16 cellular contexts compared by ENCODE assay signal in genomic region chr5:84494453-84494852, GRCh38.
DNase-seq lines count a peak whose midpoint lies in the region; ATAC-seq and TF ChIP-seq lines count a peak whose summit lies in the region.
"Had no signal": no experiment of that assay in that cellular context is flagged by ENCODE, and none has a peak within 500 bp of the region (broad histone marks: within the 10 kb centered on the region; RNA-seq: fewer than 3 reads in every experiment).

No MANE protein-coding gene starts in this region.

- DNase-seq in GM23248 (peak; percentile 50), SJSA1 (ENCODE audit: low read depth in 1 of 2, low spot score in 2 of 2) (peak; percentile 47 to 79), fibroblast of lung (ENCODE audit: low read depth in 2 of 2) (peak; percentile 72 to 98), skeletal muscle cell (ENCODE audit: low read depth) (peak; percentile 36), tibial artery (no peak)
- DNase-seq: activated CD4-positive, alpha-beta T cell treated with anti-CD3 and anti-CD28 coated beads, Interleukin-2, amount 50 U/mL, for 4 hours; CD4-positive, alpha-beta memory T cell; left cardiac atrium; naive thymus-derived CD8-positive, alpha-beta T cell; NCI-H187; stimulated activated naive CD4-positive, alpha-beta T cell had no signal

- H3K9ac ChIP-seq in GM23248 (no peak overlapping the region), fibroblast of lung (ENCODE audit: insufficient read depth, low read length) (no peak overlapping the region)

- H3K27ac ChIP-seq in GM23248 (no peak overlapping the region), SJSA1 (peak overlapping the region; percentile 48), fibroblast of lung (ENCODE audit: insufficient read depth, low read length) (no peak overlapping the region), tibial artery (no peak overlapping the region)
- H3K27ac ChIP-seq: right atrium auricular region, RWPE1 had no signal

- in situ Hi-C loops in GM23248 (cut with MboI): no loop called here

- H3K9me2 ChIP-seq in GM23248 (ENCODE audit: insufficient read depth): no peaks in the 10 kb centered on the region

- H4K20me1 ChIP-seq in GM23248 (ENCODE audit: insufficient read depth) (no peaks in the 10 kb centered on the region), fibroblast of lung (ENCODE audit: control insufficient read depth, extremely low read depth, insufficient read depth, low read length) (no peaks in the 10 kb centered on the region)

- H3K4me1 ChIP-seq in GM23248 (ENCODE audit: insufficient read depth) (no peaks in the 10 kb centered on the region), SJSA1 (replicated peaks) (peaks cover 3% of the 10 kb centered on the region; the same call in 1 of the 2 replicates), fibroblast of lung (ENCODE audit: control insufficient read depth, extremely low read depth, insufficient read depth, low read length) (no peaks in the 10 kb centered on the region), tibial artery (no peaks in the 10 kb centered on the region)
- H3K4me1 ChIP-seq: right atrium auricular region had no signal

- H3K9me3 ChIP-seq in GM23248 (ENCODE audit: low read depth) (no peaks in the 10 kb centered on the region), SJSA1 (replicated peaks) (no peaks in the 10 kb centered on the region), fibroblast of lung (ENCODE audit: control insufficient read depth, insufficient read depth, low read depth, low read length) (no peaks in the 10 kb centered on the region), tibial artery (no peaks in the 10 kb centered on the region)
- H3K9me3 ChIP-seq: right atrium auricular region had no signal

- no peak overlapping the region for H3K4me2 ChIP-seq in GM23248 (ENCODE audit: unreplicated experiment)
- H3K4me2 ChIP-seq in fibroblast of lung (ENCODE audit: extremely low read depth, insufficient read depth, low read length): no peak overlapping the region

- H3F3A ChIP-seq in GM23248 (ENCODE audit: insufficient read depth): no peaks in the 10 kb centered on the region

- intact Hi-C loops in tibial artery (cut with DNase I; ENCODE audit: low total_unique reads): no loop called here

- H3K36me3 ChIP-seq in GM23248 (ENCODE audit: low read depth) (no peaks in the 10 kb centered on the region), SJSA1 (no peaks in the 10 kb centered on the region), fibroblast of lung (ENCODE audit: control insufficient read depth, insufficient read depth, low read length) (no peaks in the 10 kb centered on the region), tibial artery (no peaks in the 10 kb centered on the region)
- H3K36me3 ChIP-seq: right atrium auricular region had no signal

- ATAC-seq in GM18511 (IDR thresholded peaks at IDR 0.05; ENCODE audit: unreplicated experiment) (no peak), GM21390 (IDR thresholded peaks at IDR 0.05; ENCODE audit: unreplicated experiment) (no peak)
- ATAC-seq: K562; left cardiac atrium; naive thymus-derived CD8-positive, alpha-beta T cell had no signal

- H3K4me3 ChIP-seq in GM23248 (no peak overlapping the region), SJSA1 (no peak overlapping the region), fibroblast of lung (replicated peaks in 1 of 4; ENCODE audit: control extremely low read depth in 1 of 4, insufficient read depth in 1 of 4, low read depth in 3 of 4, low read length in 4 of 4) (no peak overlapping the region), skeletal muscle cell (ENCODE audit: low read depth, low read length) (no peak overlapping the region), tibial artery (no peak overlapping the region)
- H3K4me3 ChIP-seq: K562, right atrium auricular region had no signal

- no peak overlapping the region for H2AFZ ChIP-seq in GM23248
- H2AFZ ChIP-seq in fibroblast of lung (ENCODE audit: low read length): no peak overlapping the region

- H3K79me2 ChIP-seq in GM23248 (ENCODE audit: insufficient read depth) (no peaks in the 10 kb centered on the region), fibroblast of lung (ENCODE audit: control insufficient read depth, insufficient read depth, low read length) (no peaks in the 10 kb centered on the region)

- TF ChIP-seq CTCF in fibroblast of lung (conservative IDR thresholded peaks at IDR 0.05 in 1 of 2, IDR thresholded peaks at IDR 0.05 in 1 of 2; ENCODE audit: low read depth in 1 of 2, low read length in 2 of 2): no peak
- TF ChIP-seq CTCF in tibial artery (IDR thresholded peaks at IDR 0.05): no peak

- H3K27me3 ChIP-seq in GM23248 (replicated peaks; ENCODE audit: insufficient read depth): no peaks in the 10 kb centered on the region
- H3K27me3 ChIP-seq in SJSA1 (replicated peaks): no peaks in the 10 kb centered on the region
- H3K27me3 ChIP-seq in fibroblast of lung (ENCODE audit: control insufficient read depth, insufficient read depth, low read length): no peaks in the 10 kb centered on the region
- no peaks in the 10 kb centered on the region for H3K27me3 ChIP-seq in tibial artery
- H3K27me3 ChIP-seq: right atrium auricular region had no signal

Comparison
In these comparisons a context has a peak if more than half of its experiments do, and no peak if none do; other contexts are left out.
1. DNase-seq: peak in GM23248 (single experiment), SJSA1 (2 of 2), fibroblast of lung (2 of 2) and skeletal muscle cell (single experiment); none in tibial artery (0 of 2).